1 cellular context compared by ENCODE assay signal in the genomic region with DNA sequence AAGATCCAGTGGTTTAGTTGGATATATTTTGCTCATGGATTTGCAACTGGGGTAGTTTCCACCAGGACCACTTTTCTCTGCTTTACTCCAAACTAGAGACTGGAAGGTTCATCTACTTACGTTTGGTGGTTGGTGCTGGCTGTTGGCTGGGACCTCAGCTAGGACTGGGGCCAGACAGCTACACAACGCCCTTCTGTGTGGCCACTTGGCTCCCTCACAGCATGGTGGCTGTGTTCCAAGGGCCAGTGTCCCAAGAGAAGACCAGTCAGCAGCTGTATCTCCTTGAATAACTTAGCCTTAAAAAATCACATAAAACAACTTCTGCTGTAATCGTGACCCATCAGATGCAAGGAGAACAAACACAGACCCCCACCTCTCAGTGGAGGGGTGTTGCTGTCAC.
TF ChIP-seq lines count a peak whose summit lies in the region.

No MANE protein-coding gene starts in this region.

TF ChIP-seq in HepG2, 621 proteins besides CTCF, POLR2A, EP300 and RAD21:
- TF ChIP-seq, protein P1, sequence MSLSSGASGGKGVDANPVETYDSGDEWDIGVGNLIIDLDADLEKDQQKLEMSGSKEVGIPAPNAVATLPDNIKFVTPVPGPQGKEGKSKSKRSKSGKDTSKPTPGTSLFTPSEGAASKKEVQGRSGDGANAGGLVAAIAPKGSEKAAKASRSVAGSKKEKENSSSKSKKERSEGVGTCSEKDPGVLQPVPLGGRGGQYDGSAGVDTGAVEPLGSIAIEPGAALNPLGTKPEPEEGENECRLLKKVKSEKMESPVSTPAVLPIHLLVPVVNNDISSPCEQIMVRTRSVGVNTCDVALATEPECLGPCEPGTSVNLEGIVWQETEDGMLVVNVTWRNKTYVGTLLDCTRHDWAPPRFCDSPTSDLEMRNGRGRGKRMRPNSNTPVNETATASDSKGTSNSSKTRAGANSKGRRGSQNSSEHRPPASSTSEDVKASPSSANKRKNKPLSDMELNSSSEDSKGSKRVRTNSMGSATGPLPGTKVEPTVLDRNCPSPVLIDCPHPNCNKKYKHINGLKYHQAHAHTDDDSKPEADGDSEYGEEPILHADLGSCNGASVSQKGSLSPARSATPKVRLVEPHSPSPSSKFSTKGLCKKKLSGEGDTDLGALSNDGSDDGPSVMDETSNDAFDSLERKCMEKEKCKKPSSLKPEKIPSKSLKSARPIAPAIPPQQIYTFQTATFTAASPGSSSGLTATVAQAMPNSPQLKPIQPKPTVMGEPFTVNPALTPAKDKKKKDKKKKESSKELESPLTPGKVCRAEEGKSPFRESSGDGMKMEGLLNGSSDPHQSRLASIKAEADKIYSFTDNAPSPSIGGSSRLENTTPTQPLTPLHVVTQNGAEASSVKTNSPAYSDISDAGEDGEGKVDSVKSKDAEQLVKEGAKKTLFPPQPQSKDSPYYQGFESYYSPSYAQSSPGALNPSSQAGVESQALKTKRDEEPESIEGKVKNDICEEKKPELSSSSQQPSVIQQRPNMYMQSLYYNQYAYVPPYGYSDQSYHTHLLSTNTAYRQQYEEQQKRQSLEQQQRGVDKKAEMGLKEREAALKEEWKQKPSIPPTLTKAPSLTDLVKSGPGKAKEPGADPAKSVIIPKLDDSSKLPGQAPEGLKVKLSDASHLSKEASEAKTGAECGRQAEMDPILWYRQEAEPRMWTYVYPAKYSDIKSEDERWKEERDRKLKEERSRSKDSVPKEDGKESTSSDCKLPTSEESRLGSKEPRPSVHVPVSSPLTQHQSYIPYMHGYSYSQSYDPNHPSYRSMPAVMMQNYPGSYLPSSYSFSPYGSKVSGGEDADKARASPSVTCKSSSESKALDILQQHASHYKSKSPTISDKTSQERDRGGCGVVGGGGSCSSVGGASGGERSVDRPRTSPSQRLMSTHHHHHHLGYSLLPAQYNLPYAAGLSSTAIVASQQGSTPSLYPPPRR (CRISPR knock-in tag; IDR thresholded peaks at IDR 0.05; ENCODE audit: borderline replicate concordance), result no peak
- TF ChIP-seq, protein P2, sequence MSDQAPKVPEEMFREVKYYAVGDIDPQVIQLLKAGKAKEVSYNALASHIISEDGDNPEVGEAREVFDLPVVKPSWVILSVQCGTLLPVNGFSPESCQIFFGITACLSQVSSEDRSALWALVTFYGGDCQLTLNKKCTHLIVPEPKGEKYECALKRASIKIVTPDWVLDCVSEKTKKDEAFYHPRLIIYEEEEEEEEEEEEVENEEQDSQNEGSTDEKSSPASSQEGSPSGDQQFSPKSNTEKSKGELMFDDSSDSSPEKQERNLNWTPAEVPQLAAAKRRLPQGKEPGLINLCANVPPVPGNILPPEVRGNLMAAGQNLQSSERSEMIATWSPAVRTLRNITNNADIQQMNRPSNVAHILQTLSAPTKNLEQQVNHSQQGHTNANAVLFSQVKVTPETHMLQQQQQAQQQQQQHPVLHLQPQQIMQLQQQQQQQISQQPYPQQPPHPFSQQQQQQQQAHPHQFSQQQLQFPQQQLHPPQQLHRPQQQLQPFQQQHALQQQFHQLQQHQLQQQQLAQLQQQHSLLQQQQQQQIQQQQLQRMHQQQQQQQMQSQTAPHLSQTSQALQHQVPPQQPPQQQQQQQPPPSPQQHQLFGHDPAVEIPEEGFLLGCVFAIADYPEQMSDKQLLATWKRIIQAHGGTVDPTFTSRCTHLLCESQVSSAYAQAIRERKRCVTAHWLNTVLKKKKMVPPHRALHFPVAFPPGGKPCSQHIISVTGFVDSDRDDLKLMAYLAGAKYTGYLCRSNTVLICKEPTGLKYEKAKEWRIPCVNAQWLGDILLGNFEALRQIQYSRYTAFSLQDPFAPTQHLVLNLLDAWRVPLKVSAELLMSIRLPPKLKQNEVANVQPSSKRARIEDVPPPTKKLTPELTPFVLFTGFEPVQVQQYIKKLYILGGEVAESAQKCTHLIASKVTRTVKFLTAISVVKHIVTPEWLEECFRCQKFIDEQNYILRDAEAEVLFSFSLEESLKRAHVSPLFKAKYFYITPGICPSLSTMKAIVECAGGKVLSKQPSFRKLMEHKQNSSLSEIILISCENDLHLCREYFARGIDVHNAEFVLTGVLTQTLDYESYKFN (CRISPR knock-in tag; conservative IDR thresholded peaks at IDR 0.05), result no peak
- TF ChIP-seq ZNF446 (CRISPR knock-in tag; IDR thresholded peaks at IDR 0.05) (no peak), MED1 (CRISPR knock-in tag; IDR thresholded peaks at IDR 0.05) (no peak), U2AF2 (IDR thresholded peaks at IDR 0.05; ENCODE audit: low read depth, low read length) (no peak), ZFYVE20 (CRISPR knock-in tag; IDR thresholded peaks at IDR 0.05; ENCODE audit: borderline replicate concordance, low read depth) (no peak), ZNF550 (CRISPR knock-in tag; IDR thresholded peaks at IDR 0.05; ENCODE audit: borderline replicate concordance) (no peak), PCBP1 (IDR thresholded peaks at IDR 0.05; ENCODE audit: borderline replicate concordance, low read depth, low read length) (no peak), ZNF660 (CRISPR knock-in tag; IDR thresholded peaks at IDR 0.05; ENCODE audit: borderline replicate concordance, low read depth) (no peak), RXRB (CRISPR knock-in tag; IDR thresholded peaks at IDR 0.05; ENCODE audit: borderline replicate concordance) (no peak), ZNF572 (CRISPR knock-in tag; IDR thresholded peaks at IDR 0.05) (no peak), ADNP (CRISPR knock-in tag; IDR thresholded peaks at IDR 0.05) (no peak), ZNF564 (CRISPR knock-in tag; IDR thresholded peaks at IDR 0.05) (no peak), TCF12 (IDR thresholded peaks at IDR 0.05) (no peak), TCF12 (CRISPR knock-in tag; IDR thresholded peaks at IDR 0.05) (no peak), ZNF615 (CRISPR knock-in tag; IDR thresholded peaks at IDR 0.05; ENCODE audit: borderline replicate concordance) (no peak)
- TF ChIP-seq, protein P3, sequence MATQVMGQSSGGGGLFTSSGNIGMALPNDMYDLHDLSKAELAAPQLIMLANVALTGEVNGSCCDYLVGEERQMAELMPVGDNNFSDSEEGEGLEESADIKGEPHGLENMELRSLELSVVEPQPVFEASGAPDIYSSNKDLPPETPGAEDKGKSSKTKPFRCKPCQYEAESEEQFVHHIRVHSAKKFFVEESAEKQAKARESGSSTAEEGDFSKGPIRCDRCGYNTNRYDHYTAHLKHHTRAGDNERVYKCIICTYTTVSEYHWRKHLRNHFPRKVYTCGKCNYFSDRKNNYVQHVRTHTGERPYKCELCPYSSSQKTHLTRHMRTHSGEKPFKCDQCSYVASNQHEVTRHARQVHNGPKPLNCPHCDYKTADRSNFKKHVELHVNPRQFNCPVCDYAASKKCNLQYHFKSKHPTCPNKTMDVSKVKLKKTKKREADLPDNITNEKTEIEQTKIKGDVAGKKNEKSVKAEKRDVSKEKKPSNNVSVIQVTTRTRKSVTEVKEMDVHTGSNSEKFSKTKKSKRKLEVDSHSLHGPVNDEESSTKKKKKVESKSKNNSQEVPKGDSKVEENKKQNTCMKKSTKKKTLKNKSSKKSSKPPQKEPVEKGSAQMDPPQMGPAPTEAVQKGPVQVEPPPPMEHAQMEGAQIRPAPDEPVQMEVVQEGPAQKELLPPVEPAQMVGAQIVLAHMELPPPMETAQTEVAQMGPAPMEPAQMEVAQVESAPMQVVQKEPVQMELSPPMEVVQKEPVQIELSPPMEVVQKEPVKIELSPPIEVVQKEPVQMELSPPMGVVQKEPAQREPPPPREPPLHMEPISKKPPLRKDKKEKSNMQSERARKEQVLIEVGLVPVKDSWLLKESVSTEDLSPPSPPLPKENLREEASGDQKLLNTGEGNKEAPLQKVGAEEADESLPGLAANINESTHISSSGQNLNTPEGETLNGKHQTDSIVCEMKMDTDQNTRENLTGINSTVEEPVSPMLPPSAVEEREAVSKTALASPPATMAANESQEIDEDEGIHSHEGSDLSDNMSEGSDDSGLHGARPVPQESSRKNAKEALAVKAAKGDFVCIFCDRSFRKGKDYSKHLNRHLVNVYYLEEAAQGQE (IDR thresholded peaks at IDR 0.05; ENCODE audit: borderline replicate concordance in 1 of 2, low read depth in 1 of 2, low read length in 2 of 2), result no peak
- TF ChIP-seq, protein P4, sequence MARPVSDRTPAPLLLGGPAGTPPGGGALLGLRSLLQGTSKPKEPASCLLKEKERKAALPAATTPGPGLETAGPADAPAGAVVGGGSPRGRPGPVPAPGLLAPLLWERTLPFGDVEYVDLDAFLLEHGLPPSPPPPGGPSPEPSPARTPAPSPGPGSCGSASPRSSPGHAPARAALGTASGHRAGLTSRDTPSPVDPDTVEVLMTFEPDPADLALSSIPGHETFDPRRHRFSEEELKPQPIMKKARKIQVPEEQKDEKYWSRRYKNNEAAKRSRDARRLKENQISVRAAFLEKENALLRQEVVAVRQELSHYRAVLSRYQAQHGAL (CRISPR knock-in tag; IDR thresholded peaks at IDR 0.05; ENCODE audit: not compliant biosample characterization), result no peak
- TF ChIP-seq, protein P5, sequence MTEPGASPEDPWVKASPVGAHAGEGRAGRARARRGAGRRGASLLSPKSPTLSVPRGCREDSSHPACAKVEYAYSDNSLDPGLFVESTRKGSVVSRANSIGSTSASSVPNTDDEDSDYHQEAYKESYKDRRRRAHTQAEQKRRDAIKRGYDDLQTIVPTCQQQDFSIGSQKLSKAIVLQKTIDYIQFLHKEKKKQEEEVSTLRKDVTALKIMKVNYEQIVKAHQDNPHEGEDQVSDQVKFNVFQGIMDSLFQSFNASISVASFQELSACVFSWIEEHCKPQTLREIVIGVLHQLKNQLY (CRISPR knock-in tag; IDR thresholded peaks at IDR 0.05), result no peak
